ENCODE assay signal across 16 cellular contexts in the genomic region with DNA sequence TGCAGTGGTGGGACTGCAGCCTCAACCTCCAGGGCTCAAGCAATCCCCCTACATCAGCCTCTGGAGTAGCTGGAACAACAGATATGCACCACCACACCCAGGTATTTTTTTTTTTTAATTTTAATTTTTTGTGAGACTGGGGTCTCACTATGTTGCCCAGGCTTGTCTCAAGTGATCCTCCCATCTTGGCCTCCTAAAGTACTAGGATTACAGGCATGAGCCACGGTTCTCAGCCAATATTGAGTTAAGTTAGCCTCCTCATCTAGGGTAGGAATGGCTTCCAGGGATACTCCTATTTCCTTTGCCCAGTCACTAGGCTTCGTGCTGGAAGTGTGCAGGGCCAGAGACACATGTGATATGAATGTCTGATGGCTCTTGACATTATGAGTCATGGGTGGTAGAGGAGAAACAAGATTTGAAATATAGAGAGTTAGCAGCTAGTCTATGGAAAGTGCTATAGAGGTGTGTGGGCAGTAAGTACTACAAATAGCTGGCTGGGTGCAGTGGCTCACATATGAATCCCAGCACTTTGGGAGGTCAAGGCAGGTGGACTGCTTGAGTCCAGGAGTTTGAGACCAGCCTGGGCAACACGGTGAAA.
A peak's percentile ranks its signal among the peaks of the same experiment; 100 is the strongest.
DNase-seq lines count a peak whose midpoint lies in the region; ATAC-seq and FAIRE-seq lines count a peak whose summit lies in the region.
"Had no signal": no experiment of that assay in that cellular context is flagged by ENCODE, and none has a peak within 500 bp of the region (broad histone marks: within the 10 kb centered on the region; RNA-seq: fewer than 3 reads in every experiment).

No MANE protein-coding gene starts in this region.

- H3K27me3 Mint-ChIP-seq in activated T-cell treated with anti-CD3 and anti-CD28 coated beads, Interleukin-2, amount 50 U/mL, for 24 hours: peaks cover 3% of the 10 kb centered on the region

- DNase-seq in activated T-cell treated with anti-CD3 and anti-CD28 coated beads, Interleukin-2, amount 50 U/mL, for 24 hours: no peak
- no peak for DNase-seq in activated T-cell treated with anti-CD3 and anti-CD28 coated beads, Interleukin-2, amount 50 U/mL, for 48 hours
- peak; percentile 45 for DNase-seq in HTR-8/SVneo (ENCODE audit: insufficient read length, low spot score)
- peak; percentile 53 for DNase-seq in hepatic stellate cell (ENCODE audit: low spot score)
- DNase-seq in SIG-M5 (lab: John Stamatoyannopoulos, UW): no peak
- DNase-seq: activated naive CD4-positive, alpha-beta T cell treated with anti-CD3 and anti-CD28 coated beads, Interleukin-2, amount 10 ng/mL, durations not matched to agents 7 days and 5 days; effector CD4-positive, alpha-beta T cell; NCI-H1092 treated with DMSO at 0.1 percent for 48 hours; Right ventricle myocardium superior; stimulated activated CD4-positive, alpha-beta T cell treated with anti-CD3 and anti-CD28 coated beads, Interleukin-12 subunit alpha, Interleukin-12 subunit beta, amount 100 ng/mL, for 4 hours; substantia nigra; T1000 had no signal

- no peaks in the 10 kb centered on the region for H3K9me3 Mint-ChIP-seq in activated T-cell treated with anti-CD3 and anti-CD28 coated beads, Interleukin-2, amount 50 U/mL, for 24 hours
- H3K9me3 Mint-ChIP-seq: activated naive CD4-positive, alpha-beta T cell treated with anti-CD3 and anti-CD28 coated beads, Interleukin-2, amount 10 ng/mL, durations not matched to agents 7 days and 5 days; IgD-negative memory B cell had no signal

- H3K36me3 Mint-ChIP-seq in activated T-cell treated with anti-CD3 and anti-CD28 coated beads, Interleukin-2, amount 50 U/mL, for 24 hours (ENCODE audit: low read depth): no peaks in the 10 kb centered on the region
- H3K36me3 Mint-ChIP-seq: activated naive CD4-positive, alpha-beta T cell treated with anti-CD3 and anti-CD28 coated beads, Interleukin-2, amount 10 ng/mL, durations not matched to agents 7 days and 5 days; IgD-negative memory B cell had no signal

- FAIRE-seq in HTR-8/SVneo (lab: Jason Lieb, UNC): peak; percentile 49
- FAIRE-seq: GM18507 had no signal

- H3K4me1 Mint-ChIP-seq in activated T-cell treated with anti-CD3 and anti-CD28 coated beads, Interleukin-2, amount 50 U/mL, for 24 hours (ENCODE audit: low read depth): peaks cover 8% of the 10 kb centered on the region

- H3K4me3 Mint-ChIP-seq in activated T-cell treated with anti-CD3 and anti-CD28 coated beads, Interleukin-2, amount 50 U/mL, for 24 hours: no peak overlapping the region
- H3K4me3 Mint-ChIP-seq: activated naive CD4-positive, alpha-beta T cell treated with anti-CD3 and anti-CD28 coated beads, Interleukin-2, amount 10 ng/mL, durations not matched to agents 7 days and 5 days had no signal

- ATAC-seq in HG02642 (IDR thresholded peaks at IDR 0.05; ENCODE audit: poor library complexity, unreplicated experiment): no peak

- H3K27ac Mint-ChIP-seq in activated T-cell treated with anti-CD3 and anti-CD28 coated beads, Interleukin-2, amount 50 U/mL, for 24 hours: peak overlapping the region; percentile 8
- H3K27ac Mint-ChIP-seq: activated naive CD4-positive, alpha-beta T cell treated with anti-CD3 and anti-CD28 coated beads, Interleukin-2, amount 10 ng/mL, durations not matched to agents 7 days and 5 days; progenitor cell of endocrine pancreas had no signal

Comparison
In these comparisons a context has a peak if more than half of its experiments do, and no peak if none do; other contexts are left out.
1. DNase-seq: peak in HTR-8/SVneo (single experiment) and hepatic stellate cell (single experiment); none in activated T-cell treated with anti-CD3 and anti-CD28 coated beads, Interleukin-2, amount 50 U/mL, for 24 hours (single experiment), activated T-cell treated with anti-CD3 and anti-CD28 coated beads, Interleukin-2, amount 50 U/mL, for 48 hours (0 of 2) and SIG-M5 (single experiment).